In genomic region chr12:12872139-12872933, GRCh38 we compare ENCODE assay signal across 9 cellular contexts. TPM values are rescaled to one million over a fixed set of nuclear protein-coding genes. Genes with fewer than 3 reads are reported as not detected.
A peak's percentile ranks its signal among the peaks of the same experiment; 100 is the strongest.
DNase-seq lines count a peak whose midpoint lies in the region; ATAC-seq and TF ChIP-seq lines count a peak whose summit lies in the region.
"Had no signal": no experiment of that assay in that cellular context is flagged by ENCODE, and none has a peak within 500 bp of the region (broad histone marks: within the 10 kb centered on the region; RNA-seq: fewer than 3 reads in every experiment).

No MANE protein-coding gene starts in this region.

- no peaks in the 10 kb centered on the region for H3K9me3 ChIP-seq in endodermal cell (ENCODE audit: control insufficient read depth, low read length)

- H3K9me3 Mint-ChIP-seq in endodermal cell (no peaks in the 10 kb centered on the region), nephron (no peaks in the 10 kb centered on the region), natural killer cell (no peaks in the 10 kb centered on the region), glutamatergic neuron (ENCODE audit: unreplicated experiment) (peaks cover 3% of the 10 kb centered on the region)

- intact Hi-C loops in natural killer cell (cut with micrococcal nuclease): no loop called here

- TF ChIP-seq CTCF in endodermal cell (conservative IDR thresholded peaks at IDR 0.05) (no peak), nephron (IDR thresholded peaks at IDR 0.05; ENCODE audit: unreplicated experiment in 3 of 3) (no peak), natural killer cell (IDR thresholded peaks at IDR 0.05) (no peak), glutamatergic neuron (IDR thresholded peaks at IDR 0.05; ENCODE audit: partially characterized antibody, unreplicated experiment) (no peak)

- no peak for ATAC-seq in natural killer cell

- no peak overlapping the region for H3K27ac ChIP-seq in endodermal cell (ENCODE audit: low read depth, low read length)

- H3K9ac ChIP-seq in endodermal cell (ENCODE audit: extremely low read depth, low read length, poor library complexity, severe bottlenecking): no peak overlapping the region

- H3K27me3 Mint-ChIP-seq in endodermal cell (ENCODE audit: insufficient read depth) (peaks cover 15% of the 10 kb centered on the region), nephron (ENCODE audit: low read depth) (no peaks in the 10 kb centered on the region), natural killer cell (ENCODE audit: low read depth in 2 of 2) (peaks cover 0 to 6% of the 10 kb centered on the region in 2 donors), glutamatergic neuron (ENCODE audit: unreplicated experiment) (peaks cover 2% of the 10 kb centered on the region)

- DNase-seq in DMS153 treated with DMSO at 0.1 percent for 48 hours (lab: John Stamatoyannopoulos, UW; ENCODE audit: unreplicated experiment) (peak; percentile 16), NCI-H226 (peak; percentile 96), endodermal cell (peak; percentile 78), hippocampal formation (lab: John Stamatoyannopoulos, UW) (no peak), natural killer cell (no peak), glutamatergic neuron (no peak), NCI-H2107 treated with DMSO at 0.1 percent for 48 hours (lab: John Stamatoyannopoulos, UW; ENCODE audit: unreplicated experiment) (no peak)
- DNase-seq: NCI-H1694 treated with DMSO at 0.1 percent for 48 hours had no signal

- H3K27ac Mint-ChIP-seq in endodermal cell: peak overlapping the region; percentile 87
- H3K27ac Mint-ChIP-seq in nephron: peak overlapping the region in 2 of 3 experiments; percentile 20 to 30
- H3K27ac Mint-ChIP-seq in natural killer cell: no peak overlapping the region
- H3K27ac Mint-ChIP-seq in glutamatergic neuron (ENCODE audit: unreplicated experiment): no peak overlapping the region

- peaks cover under 1% of the 10 kb centered on the region for H3K4me1 ChIP-seq in endodermal cell (ENCODE audit: control insufficient read depth, insufficient read depth, low read length)

- H3K4me1 Mint-ChIP-seq in endodermal cell (peaks cover 33% of the 10 kb centered on the region), nephron (peaks cover 11% of the 10 kb centered on the region), natural killer cell (no peaks in the 10 kb centered on the region), glutamatergic neuron (ENCODE audit: low read depth, unreplicated experiment) (no peaks in the 10 kb centered on the region)

- H3K4me3 Mint-ChIP-seq in endodermal cell (no peak overlapping the region), nephron (no peak overlapping the region), natural killer cell (no peak overlapping the region), glutamatergic neuron (ENCODE audit: unreplicated experiment) (no peak overlapping the region)

- no peaks in the 10 kb centered on the region for H3K27me3 ChIP-seq in endodermal cell (ENCODE audit: control insufficient read depth, insufficient read depth, low read length, poor library complexity, severe bottlenecking)

- WGBS in endodermal cell (ENCODE audit: insufficient coverage in 1 of 2, insufficient read length in 1 of 2), 2 experiments: 80 to 87% methylated on average over 4 to 9 of the region's 10 CpGs

- peaks cover 9% of the 10 kb centered on the region for H3K36me3 Mint-ChIP-seq in endodermal cell (ENCODE audit: low read depth)
- H3K36me3 Mint-ChIP-seq in nephron (ENCODE audit: low read depth): peaks cover 4% of the 10 kb centered on the region
- H3K36me3 Mint-ChIP-seq in natural killer cell: no peaks in the 10 kb centered on the region
- H3K36me3 Mint-ChIP-seq in glutamatergic neuron (ENCODE audit: unreplicated experiment): no peaks in the 10 kb centered on the region

- H3K36me3 ChIP-seq in endodermal cell (ENCODE audit: control insufficient read depth, insufficient read depth, low read length): no peaks in the 10 kb centered on the region

- H3K4me3 ChIP-seq in endodermal cell (ENCODE audit: low read length): no peak overlapping the region

RNA-seq across cellular contexts. Expression of gene GPRC5A, which starts 19.0 kb away (rescaled TPM):
- total RNA-seq in endodermal cell: 1 to 10 TPM in 1 of 2 donors, under 1 TPM in 1; 0.15 to 1.0 TPM
- 0.25 TPM for polyA plus RNA-seq in endodermal cell (2013, experiment 1 of 2)
- 0.33 TPM for polyA plus RNA-seq in endodermal cell (2013, experiment 2 of 2)
- under 1 TPM in 2 of 3 donors, not detected in 1; 0.09 to 0.28 TPM for total RNA-seq in natural killer cell
- not detected for total RNA-seq in glutamatergic neuron (ENCODE audit: unreplicated experiment)

RNA-seq across cellular contexts. Expression of gene DDX47, which starts 59.2 kb away (rescaled TPM):
- total RNA-seq in endodermal cell (100 to 1,000 TPM in 1 of 2 donors, 10 to 100 TPM in 1; 92.3 to 154 TPM), natural killer cell (100 to 1,000 TPM in 2 of 3 donors, 10 to 100 TPM in 1; 98.9 to 120 (median 114) TPM), glutamatergic neuron (ENCODE audit: unreplicated experiment) (31.0 TPM)
- 65.1 TPM for polyA plus RNA-seq in endodermal cell (2013, experiment 1 of 2)
- 59.8 TPM for polyA plus RNA-seq in endodermal cell (2013, experiment 2 of 2)

Comparison
In these comparisons a context has a peak if more than half of its experiments do, and no peak if none do; other contexts are left out.
1. DNase-seq: peak in DMS153 treated with DMSO at 0.1 percent for 48 hours (single experiment), NCI-H226 (single experiment) and endodermal cell (single experiment); none in hippocampal formation (0 of 2), natural killer cell (single experiment), glutamatergic neuron (single experiment) and NCI-H2107 treated with DMSO at 0.1 percent for 48 hours (single experiment).
2. H3K27ac Mint-ChIP-seq: peak in endodermal cell (single experiment) and nephron (2 of 3); none in natural killer cell (0 of 2) and glutamatergic neuron (single experiment).